Comparison of ENCODE assay signal across 8 cellular contexts in genomic region chr5:1523793-1524480, GRCh38. TPM values are rescaled to one million over a fixed set of nuclear protein-coding genes. Genes with fewer than 3 reads are reported as not detected.
A peak's percentile ranks its signal among the peaks of the same experiment; 100 is the strongest.
DNase-seq lines count a peak whose midpoint lies in the region; ATAC-seq and TF ChIP-seq lines count a peak whose summit lies in the region.

Gene LPCAT1, minus strand, starts transcription at chr5:1523960. Its CDS starts 116 bp downstream, at chr5:1523844.

- no peak for TF ChIP-seq CTCF in AG04449 (IDR thresholded peaks at IDR 0.05; ENCODE audit: insufficient read depth, low read length, missing control alignments)

- CTCF ChIA-PET in AG04449 (lab: Yijun Ruan, JAX) = interaction anchor here (1.1 to 1.4 kb wide), 2 partner anchors 12 to 21 kb away, joined by 3 to 5 read pairs; no protein-coding TSS in a partner anchor

- ATAC-seq in GM18870 (IDR thresholded peaks at IDR 0.05; ENCODE audit: unreplicated experiment) (peak; percentile 63), HG03097 (IDR thresholded peaks at IDR 0.05; ENCODE audit: low FRiP score, unreplicated experiment) (peak; percentile 83)

- DNase-seq in AG04449 (ENCODE audit: low read depth, low spot score) (no peak), NCI-H2196 treated with DMSO at 0.1 percent for 48 hours (lab: John Stamatoyannopoulos, UW; ENCODE audit: unreplicated experiment) (peak; percentile 60), cerebellum (ENCODE audit: low spot score) (peak; percentile 94), kidney glomerular epithelial cell (lab: John Stamatoyannopoulos, UW) (peak; percentile 53)
- DNase-seq in activated CD4-positive, alpha-beta T cell treated with anti-CD3 and anti-CD28 coated beads for 1 hour = peak; percentile 64
- DNase-seq in stimulated activated CD4-positive, alpha-beta T cell treated with anti-CD3 and anti-CD28 coated beads, Interleukin-15, amount 100 ng/mL, for 48 hours (ENCODE audit: low read depth in 2 of 2) = peak; percentile 39 to 71

- POLR2A ChIA-PET in AG04449 (lab: Yijun Ruan, JAX) = interaction anchor here (1.0 kb wide), 1 partner anchor 31 kb away, joined by 3 read pairs; no protein-coding TSS in a partner anchor

- H3K4me3 ChIP-seq in AG04449 (ENCODE audit: low read depth, low read length) = peak within 1 kb of the TSS; percentile 69

RNA-seq across cellular contexts. Expression of gene LPCAT1, which starts in this region (rescaled TPM):
- total RNA-seq in cerebellum = 82.4 TPM
